1 cellular context compared by ENCODE assay signal in the genomic region with DNA sequence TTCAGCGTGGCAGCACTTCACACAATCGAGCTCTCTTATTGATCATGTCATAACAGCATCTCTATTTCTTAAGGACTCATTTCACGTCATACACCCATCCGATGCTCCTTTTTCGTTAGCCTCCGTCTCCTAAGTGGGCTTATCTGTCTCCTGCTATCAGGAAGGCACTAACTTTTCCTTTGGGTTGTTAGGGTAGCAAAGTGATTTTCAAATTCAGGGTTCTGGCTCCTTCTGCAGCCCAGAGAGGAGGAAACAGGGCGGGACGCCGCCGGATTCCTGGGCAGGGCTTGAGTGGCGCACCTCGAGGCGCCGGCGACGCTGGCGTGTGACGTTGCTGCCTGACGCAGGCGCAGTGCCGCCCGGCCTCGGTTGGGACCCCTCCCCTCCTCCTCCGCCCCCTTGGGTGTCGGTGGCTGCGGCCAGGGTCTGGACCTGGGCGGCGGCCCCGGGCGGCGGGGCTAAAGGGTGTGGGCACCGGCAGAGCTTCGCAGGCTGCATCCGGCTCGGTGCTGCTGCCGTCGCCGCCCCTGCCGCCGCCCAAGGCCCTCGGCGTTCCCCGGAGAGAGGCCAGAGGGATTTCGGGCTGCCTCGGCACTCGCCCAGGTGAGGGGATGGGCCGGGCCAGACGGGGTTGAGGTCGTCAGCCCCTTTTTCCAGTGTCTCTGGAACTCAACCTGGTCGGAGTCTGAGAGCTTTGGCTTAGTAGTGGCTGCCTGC.
TF ChIP-seq lines count a peak whose summit lies in the region.

A gene with protein sequence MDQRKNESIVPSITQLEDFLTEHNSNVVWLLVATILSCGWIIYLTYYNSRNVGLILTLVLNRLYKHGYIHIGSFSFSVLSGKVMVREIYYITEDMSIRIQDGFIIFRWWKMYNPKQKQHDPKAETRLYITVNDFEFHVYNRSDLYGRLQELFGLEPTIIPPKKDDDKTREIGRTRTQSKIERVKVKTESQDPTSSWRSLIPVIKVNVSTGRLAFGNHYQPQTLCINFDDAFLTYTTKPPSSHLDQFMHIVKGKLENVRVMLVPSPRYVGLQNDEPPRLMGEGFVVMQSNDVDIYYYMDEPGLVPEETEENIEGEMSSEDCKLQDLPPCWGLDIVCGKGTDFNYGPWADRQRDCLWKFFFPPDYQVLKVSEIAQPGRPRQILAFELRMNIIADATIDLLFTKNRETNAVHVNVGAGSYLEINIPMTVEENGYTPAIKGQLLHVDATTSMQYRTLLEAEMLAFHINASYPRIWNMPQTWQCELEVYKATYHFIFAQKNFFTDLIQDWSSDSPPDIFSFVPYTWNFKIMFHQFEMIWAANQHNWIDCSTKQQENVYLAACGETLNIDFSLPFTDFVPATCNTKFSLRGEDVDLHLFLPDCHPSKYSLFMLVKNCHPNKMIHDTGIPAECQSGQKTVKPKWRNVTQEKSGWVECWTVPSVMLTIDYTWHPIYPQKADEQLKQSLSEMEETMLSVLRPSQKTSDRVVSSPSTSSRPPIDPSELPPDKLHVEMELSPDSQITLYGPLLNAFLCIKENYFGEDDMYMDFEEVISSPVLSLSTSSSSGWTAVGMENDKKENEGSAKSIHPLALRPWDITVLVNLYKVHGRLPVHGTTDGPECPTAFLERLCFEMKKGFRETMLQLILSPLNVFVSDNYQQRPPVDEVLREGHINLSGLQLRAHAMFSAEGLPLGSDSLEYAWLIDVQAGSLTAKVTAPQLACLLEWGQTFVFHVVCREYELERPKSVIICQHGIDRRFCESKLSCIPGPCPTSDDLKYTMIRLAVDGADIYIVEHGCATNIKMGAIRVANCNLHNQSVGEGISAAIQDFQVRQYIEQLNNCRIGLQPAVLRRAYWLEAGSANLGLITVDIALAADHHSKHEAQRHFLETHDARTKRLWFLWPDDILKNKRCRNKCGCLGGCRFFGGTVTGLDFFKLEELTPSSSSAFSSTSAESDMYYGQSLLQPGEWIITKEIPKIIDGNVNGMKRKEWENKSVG (N-terminal part only) (plus strand): TSS at position 350 of the 717 bp plus-strand sequence. CDS start 18,317 bp downstream, outside the sequence.

TF ChIP-seq in K562, 482 proteins besides CTCF, POLR2A, EP300 and RAD21 (continued from another document and continues in another):
- no peak for TF ChIP-seq NCOA4 (IDR thresholded peaks at IDR 0.05; ENCODE audit: partially characterized antibody)
- TF ChIP-seq EGR1 (conservative IDR thresholded peaks at IDR 0.05) = peak; percentile 30; the same call in 1 of the 2 replicates
- TF ChIP-seq SLC30A9 (CRISPR knock-in tag; IDR thresholded peaks at IDR 0.05) = no peak
- TF ChIP-seq, protein P1, sequence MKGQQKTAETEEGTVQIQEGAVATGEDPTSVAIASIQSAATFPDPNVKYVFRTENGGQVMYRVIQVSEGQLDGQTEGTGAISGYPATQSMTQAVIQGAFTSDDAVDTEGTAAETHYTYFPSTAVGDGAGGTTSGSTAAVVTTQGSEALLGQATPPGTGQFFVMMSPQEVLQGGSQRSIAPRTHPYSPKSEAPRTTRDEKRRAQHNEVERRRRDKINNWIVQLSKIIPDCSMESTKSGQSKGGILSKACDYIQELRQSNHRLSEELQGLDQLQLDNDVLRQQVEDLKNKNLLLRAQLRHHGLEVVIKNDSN (CRISPR knock-in tag; IDR thresholded peaks at IDR 0.05) = no peak; the same call in 1 of the 2 replicates
- no peak for TF ChIP-seq GTF2B (IDR thresholded peaks at IDR 0.05; ENCODE audit: extremely low read depth, insufficient read length)
- no peak for TF ChIP-seq ZNF444 (CRISPR knock-in tag; IDR thresholded peaks at IDR 0.05)
- TF ChIP-seq, protein P2, sequence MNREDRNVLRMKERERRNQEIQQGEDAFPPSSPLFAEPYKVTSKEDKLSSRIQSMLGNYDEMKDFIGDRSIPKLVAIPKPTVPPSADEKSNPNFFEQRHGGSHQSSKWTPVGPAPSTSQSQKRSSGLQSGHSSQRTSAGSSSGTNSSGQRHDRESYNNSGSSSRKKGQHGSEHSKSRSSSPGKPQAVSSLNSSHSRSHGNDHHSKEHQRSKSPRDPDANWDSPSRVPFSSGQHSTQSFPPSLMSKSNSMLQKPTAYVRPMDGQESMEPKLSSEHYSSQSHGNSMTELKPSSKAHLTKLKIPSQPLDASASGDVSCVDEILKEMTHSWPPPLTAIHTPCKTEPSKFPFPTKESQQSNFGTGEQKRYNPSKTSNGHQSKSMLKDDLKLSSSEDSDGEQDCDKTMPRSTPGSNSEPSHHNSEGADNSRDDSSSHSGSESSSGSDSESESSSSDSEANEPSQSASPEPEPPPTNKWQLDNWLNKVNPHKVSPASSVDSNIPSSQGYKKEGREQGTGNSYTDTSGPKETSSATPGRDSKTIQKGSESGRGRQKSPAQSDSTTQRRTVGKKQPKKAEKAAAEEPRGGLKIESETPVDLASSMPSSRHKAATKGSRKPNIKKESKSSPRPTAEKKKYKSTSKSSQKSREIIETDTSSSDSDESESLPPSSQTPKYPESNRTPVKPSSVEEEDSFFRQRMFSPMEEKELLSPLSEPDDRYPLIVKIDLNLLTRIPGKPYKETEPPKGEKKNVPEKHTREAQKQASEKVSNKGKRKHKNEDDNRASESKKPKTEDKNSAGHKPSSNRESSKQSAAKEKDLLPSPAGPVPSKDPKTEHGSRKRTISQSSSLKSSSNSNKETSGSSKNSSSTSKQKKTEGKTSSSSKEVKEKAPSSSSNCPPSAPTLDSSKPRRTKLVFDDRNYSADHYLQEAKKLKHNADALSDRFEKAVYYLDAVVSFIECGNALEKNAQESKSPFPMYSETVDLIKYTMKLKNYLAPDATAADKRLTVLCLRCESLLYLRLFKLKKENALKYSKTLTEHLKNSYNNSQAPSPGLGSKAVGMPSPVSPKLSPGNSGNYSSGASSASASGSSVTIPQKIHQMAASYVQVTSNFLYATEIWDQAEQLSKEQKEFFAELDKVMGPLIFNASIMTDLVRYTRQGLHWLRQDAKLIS (CRISPR knock-in tag; IDR thresholded peaks at IDR 0.05) = 0 out of 2 replicates have a peak, but pooled peaks have one; percentile 48
- TF ChIP-seq E2F5 (CRISPR knock-in tag; IDR thresholded peaks at IDR 0.05) = 0 out of 2 replicates have a peak, but pooled peaks have one; percentile 20
- TF ChIP-seq RNF2 (IDR thresholded peaks at IDR 0.05) = no peak
- TF ChIP-seq HDAC1 (IDR thresholded peaks at IDR 0.05) = peak in 1 of 2 experiments; percentile 46; a peak in 1 of 4 replicates
- no peak for TF ChIP-seq PYGO2 (tag; IDR thresholded peaks at IDR 0.05)
- no peak for TF ChIP-seq RBM22 (IDR thresholded peaks at IDR 0.05; ENCODE audit: low read depth, low read length, poor library complexity, severe bottlenecking)
- no peak; a peak in 1 of 4 replicates for TF ChIP-seq RCOR1 (IDR thresholded peaks at IDR 0.05; ENCODE audit: borderline replicate concordance in 1 of 2, low read depth in 2 of 2, low read length in 2 of 2)
- TF ChIP-seq ZBTB2 (IDR thresholded peaks at IDR 0.05) = peak; percentile 65; the same call in 1 of the 2 replicates
- TF ChIP-seq ZNF79 (CRISPR knock-in tag; IDR thresholded peaks at IDR 0.05; ENCODE audit: low read depth) = no peak
- TF ChIP-seq, protein P3, sequence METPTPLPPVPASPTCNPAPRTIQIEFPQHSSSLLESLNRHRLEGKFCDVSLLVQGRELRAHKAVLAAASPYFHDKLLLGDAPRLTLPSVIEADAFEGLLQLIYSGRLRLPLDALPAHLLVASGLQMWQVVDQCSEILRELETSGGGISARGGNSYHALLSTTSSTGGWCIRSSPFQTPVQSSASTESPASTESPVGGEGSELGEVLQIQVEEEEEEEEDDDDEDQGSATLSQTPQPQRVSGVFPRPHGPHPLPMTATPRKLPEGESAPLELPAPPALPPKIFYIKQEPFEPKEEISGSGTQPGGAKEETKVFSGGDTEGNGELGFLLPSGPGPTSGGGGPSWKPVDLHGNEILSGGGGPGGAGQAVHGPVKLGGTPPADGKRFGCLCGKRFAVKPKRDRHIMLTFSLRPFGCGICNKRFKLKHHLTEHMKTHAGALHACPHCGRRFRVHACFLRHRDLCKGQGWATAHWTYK (CRISPR knock-in tag; IDR thresholded peaks at IDR 0.05) = no peak
- no peak for TF ChIP-seq ELF2 (CRISPR knock-in tag; IDR thresholded peaks at IDR 0.05)
- no peak for TF ChIP-seq TSHZ1 (CRISPR knock-in tag; IDR thresholded peaks at IDR 0.05)
- no peak for TF ChIP-seq BDP1 (IDR thresholded peaks at IDR 0.05; ENCODE audit: insufficient read depth, insufficient read length)
- TF ChIP-seq SUPT5H (IDR thresholded peaks at IDR 0.05) = peak; percentile 86
- TF ChIP-seq, protein P4, sequence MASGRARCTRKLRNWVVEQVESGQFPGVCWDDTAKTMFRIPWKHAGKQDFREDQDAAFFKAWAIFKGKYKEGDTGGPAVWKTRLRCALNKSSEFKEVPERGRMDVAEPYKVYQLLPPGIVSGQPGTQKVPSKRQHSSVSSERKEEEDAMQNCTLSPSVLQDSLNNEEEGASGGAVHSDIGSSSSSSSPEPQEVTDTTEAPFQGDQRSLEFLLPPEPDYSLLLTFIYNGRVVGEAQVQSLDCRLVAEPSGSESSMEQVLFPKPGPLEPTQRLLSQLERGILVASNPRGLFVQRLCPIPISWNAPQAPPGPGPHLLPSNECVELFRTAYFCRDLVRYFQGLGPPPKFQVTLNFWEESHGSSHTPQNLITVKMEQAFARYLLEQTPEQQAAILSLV (tag; IDR thresholded peaks at IDR 0.05) = no peak
- no peak for TF ChIP-seq ZNF584 (CRISPR knock-in tag; IDR thresholded peaks at IDR 0.05; ENCODE audit: low read depth)
- TF ChIP-seq NFE2 (IDR thresholded peaks at IDR 0.05; ENCODE audit: low read depth) = no peak
- TF ChIP-seq DNMT1 (IDR thresholded peaks at IDR 0.05) = no peak
- TF ChIP-seq ETV5 (CRISPR knock-in tag; IDR thresholded peaks at IDR 0.05; ENCODE audit: low read depth) = no peak
- TF ChIP-seq FUS (optimal IDR thresholded peaks at IDR 0.05; ENCODE audit: low read depth, low read length) = no peak
- no peak for TF ChIP-seq KLF10 (CRISPR knock-in tag; IDR thresholded peaks at IDR 0.05)
- TF ChIP-seq PML (IDR thresholded peaks at IDR 0.05; ENCODE audit: low read length) = peak; percentile 67; the same call in 1 of the 2 replicates
- TF ChIP-seq FOXA1 (IDR thresholded peaks at IDR 0.05; ENCODE audit: borderline replicate concordance) = no peak
- no peak for TF ChIP-seq ZZZ3 (IDR thresholded peaks at IDR 0.05)
- TF ChIP-seq MAFK (IDR thresholded peaks at IDR 0.05; ENCODE audit: low read length) = no peak
- TF ChIP-seq SRF (CRISPR knock-in tag; IDR thresholded peaks at IDR 0.05) = no peak
- TF ChIP-seq, protein P5, sequence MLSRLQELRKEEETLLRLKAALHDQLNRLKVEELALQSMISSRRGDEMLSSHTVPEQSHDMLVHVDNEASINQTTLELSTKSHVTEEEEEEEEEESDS (CRISPR knock-in tag; IDR thresholded peaks at IDR 0.05) = no peak
- TF ChIP-seq PURB (CRISPR knock-in tag; IDR thresholded peaks at IDR 0.05; ENCODE audit: low read depth) = no peak
- TF ChIP-seq, protein P6, sequence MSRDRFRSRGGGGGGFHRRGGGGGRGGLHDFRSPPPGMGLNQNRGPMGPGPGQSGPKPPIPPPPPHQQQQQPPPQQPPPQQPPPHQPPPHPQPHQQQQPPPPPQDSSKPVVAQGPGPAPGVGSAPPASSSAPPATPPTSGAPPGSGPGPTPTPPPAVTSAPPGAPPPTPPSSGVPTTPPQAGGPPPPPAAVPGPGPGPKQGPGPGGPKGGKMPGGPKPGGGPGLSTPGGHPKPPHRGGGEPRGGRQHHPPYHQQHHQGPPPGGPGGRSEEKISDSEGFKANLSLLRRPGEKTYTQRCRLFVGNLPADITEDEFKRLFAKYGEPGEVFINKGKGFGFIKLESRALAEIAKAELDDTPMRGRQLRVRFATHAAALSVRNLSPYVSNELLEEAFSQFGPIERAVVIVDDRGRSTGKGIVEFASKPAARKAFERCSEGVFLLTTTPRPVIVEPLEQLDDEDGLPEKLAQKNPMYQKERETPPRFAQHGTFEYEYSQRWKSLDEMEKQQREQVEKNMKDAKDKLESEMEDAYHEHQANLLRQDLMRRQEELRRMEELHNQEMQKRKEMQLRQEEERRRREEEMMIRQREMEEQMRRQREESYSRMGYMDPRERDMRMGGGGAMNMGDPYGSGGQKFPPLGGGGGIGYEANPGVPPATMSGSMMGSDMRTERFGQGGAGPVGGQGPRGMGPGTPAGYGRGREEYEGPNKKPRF (IDR thresholded peaks at IDR 0.05; ENCODE audit: low read depth, low read length) = no peak
